ENCODE assay signal across 21 cellular contexts in the genomic region with DNA sequence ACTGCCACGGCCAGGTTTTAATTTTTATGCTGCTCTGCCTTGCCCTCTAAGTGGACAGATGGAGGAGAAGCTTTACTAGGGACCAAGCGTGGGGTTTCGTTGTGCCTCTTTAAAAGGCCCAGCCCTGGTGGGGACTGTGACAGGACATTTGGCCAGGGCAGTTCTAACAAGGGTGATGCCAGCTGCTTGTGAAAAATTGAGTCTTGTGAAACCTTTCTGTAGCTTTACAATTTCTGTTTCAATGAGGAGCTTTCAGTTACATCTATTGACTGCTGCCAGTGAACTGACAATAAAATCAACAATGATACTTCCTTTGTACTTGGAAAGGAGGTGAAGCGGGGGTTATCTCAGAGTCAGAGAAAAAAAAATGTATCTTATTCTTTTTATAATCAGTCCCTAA.
DNase-seq lines count a peak whose midpoint lies in the region; ATAC-seq, FAIRE-seq and TF ChIP-seq lines count a peak whose summit lies in the region.
"Had no signal": no experiment of that assay in that cellular context is flagged by ENCODE, and none has a peak within 500 bp of the region (broad histone marks: within the 10 kb centered on the region; RNA-seq: fewer than 3 reads in every experiment).

No MANE protein-coding gene starts in this region.

- H2BK5ac ChIP-seq in H1 (ENCODE audit: low read depth, low read length): no peak overlapping the region

- peaks cover 2% of the 10 kb centered on the region for H3K27me3 Mint-ChIP-seq in activated T-cell treated with anti-CD3 and anti-CD28 coated beads, Interleukin-2, amount 50 U/mL, for 4 hours (ENCODE audit: low read depth)
- peaks cover 13% of the 10 kb centered on the region for H3K27me3 Mint-ChIP-seq in activated CD4-positive, alpha-beta memory T cell treated with anti-CD3 and anti-CD28 coated beads, Interleukin-2, amount 10 ng/mL, durations not matched to agents 7 days and 5 days

- DNase-seq in H1 (ENCODE audit: low read depth in 1 of 2, low spot score in 2 of 2): no peak
- no peak for DNase-seq in OCI-M1 (lab: John Stamatoyannopoulos, UW)
- no peak for DNase-seq in activated T-cell treated with anti-CD3 and anti-CD28 coated beads, Interleukin-2, amount 50 U/mL, for 4 hours
- DNase-seq in NCI-H524 treated with DMSO at 0.1 percent for 48 hours (lab: John Stamatoyannopoulos, UW): no peak
- DNase-seq in activated CD4-positive, alpha-beta memory T cell treated with anti-CD3 and anti-CD28 coated beads, Interleukin-2, amount 10 ng/mL, durations not matched to agents 7 days and 5 days: no peak
- DNase-seq: HFFc6, IMR-90, Karpas-422, NCI-H1105, NCI-H1694, NCI-H2107, NCI-H446 treated with DMSO at 0.1 percent for 48 hours, NCI-H748 treated with DMSO at 0.1 percent for 48 hours, PC-3, SW 1271 had no signal

- H3K4me2 ChIP-seq in H1 (ENCODE audit: insufficient read depth in 1 of 2, low read depth in 2 of 2, low read length in 2 of 2): no peak overlapping the region

- no peak overlapping the region for H3K4me3 ChIP-seq in H1 (ENCODE audit: extremely low read depth in 1 of 4, insufficient read depth in 2 of 4, low read depth in 3 of 4, low read length in 4 of 4)

- H3K9ac ChIP-seq in H1 (replicated peaks in 1 of 4; ENCODE audit: extremely low read depth in 1 of 4, low read depth in 3 of 4, low read length in 3 of 4): no peak overlapping the region

- TF ChIP-seq RAD21 in H1 (IDR thresholded peaks at IDR 0.05 in 1 of 2, conservative IDR thresholded peaks at IDR 0.05 in 1 of 2; ENCODE audit: low read depth in 2 of 2, low read length in 2 of 2): no peak

- peak; percentile 24 for FAIRE-seq in H1 (lab: Jason Lieb, UNC)
- FAIRE-seq: H54 had no signal

- no peaks in the 10 kb centered on the region for H4K20me1 ChIP-seq in H1 (replicated peaks in 1 of 2; ENCODE audit: control insufficient read depth in 1 of 2, insufficient read depth in 2 of 2, low read length in 2 of 2)

- H4K8ac ChIP-seq in H1 (ENCODE audit: extremely low read depth, insufficient read depth, low read length): no peak overlapping the region

- H3K79me1 ChIP-seq in H1 (ENCODE audit: low read depth, low read length): no peaks in the 10 kb centered on the region

- H3K56ac ChIP-seq in H1 (replicated peaks; ENCODE audit: insufficient read length, low read depth, low read length): no peak overlapping the region

- no peak overlapping the region for H3K14ac ChIP-seq in H1 (ENCODE audit: insufficient read length)

- no peak overlapping the region for H2BK120ac ChIP-seq in H1 (replicated peaks; ENCODE audit: low read depth, low read length)

- CTCF ChIA-PET in H1 (lab: Charles Lee; ENCODE audit: partially characterized antibody): no interaction called here
- CTCF ChIA-PET in activated CD4-positive, alpha-beta memory T cell treated with anti-CD3 and anti-CD28 coated beads, Interleukin-2, amount 10 ng/mL, durations not matched to agents 7 days and 5 days (lab: Charles Lee): no interaction called here

- no peaks in the 10 kb centered on the region for H3K36me3 ChIP-seq in H1 (ENCODE audit: control insufficient read depth in 2 of 4, insufficient read depth in 4 of 4, low read length in 3 of 4)

- WGBS in H1 (ENCODE audit: extremely low coverage in 1 of 2, insufficient coverage in 1 of 2, insufficient read length in 1 of 2, insufficient replicate concordance in 2 of 2, low coverage in 1 of 2, low lambda C conversion rate in 2 of 2, missing lambda C conversion rate in 1 of 2), 2 experiments: 91% methylated on average over 4 of the region's 4 CpGs; no CpG with 5 or more reads in 1 of the 2 experiments

- H3K27ac Mint-ChIP-seq in activated CD4-positive, alpha-beta memory T cell treated with anti-CD3 and anti-CD28 coated beads, Interleukin-2, amount 10 ng/mL, durations not matched to agents 7 days and 5 days: no peak overlapping the region
- H3K27ac Mint-ChIP-seq: HFFc6; T-helper 2 cell treated with Interferon-gamma antibody and Interleukin-4, amounts not matched to agents 5 μg/mL and 100 μg/mL, for 36 hours had no signal

- no peaks in the 10 kb centered on the region for H3K79me2 ChIP-seq in H1 (ENCODE audit: control insufficient read depth in 1 of 2, insufficient read depth in 2 of 2, low read length in 2 of 2)

- no peak overlapping the region for H2BK12ac ChIP-seq in H1 (ENCODE audit: low read depth, low read length)

- H3K4ac ChIP-seq in H1 (replicated peaks; ENCODE audit: insufficient read length, low read depth, low read length): no peak overlapping the region

- H2BK15ac ChIP-seq in H1 (ENCODE audit: low read length): no peak overlapping the region

- H3K23me2 ChIP-seq in H1 (ENCODE audit: low read depth, low read length): no peaks in the 10 kb centered on the region

- no peaks in the 10 kb centered on the region for H3K27me3 ChIP-seq in H1 (replicated peaks in 1 of 4; ENCODE audit: control insufficient read depth in 3 of 4, extremely low read depth in 1 of 4, insufficient read depth in 3 of 4, low read length in 3 of 4)

- no peaks in the 10 kb centered on the region for H3K36me3 Mint-ChIP-seq in activated T-cell treated with anti-CD3 and anti-CD28 coated beads, Interleukin-2, amount 50 U/mL, for 4 hours (ENCODE audit: insufficient read depth)
- no peaks in the 10 kb centered on the region for H3K36me3 Mint-ChIP-seq in activated CD4-positive, alpha-beta memory T cell treated with anti-CD3 and anti-CD28 coated beads, Interleukin-2, amount 10 ng/mL, durations not matched to agents 7 days and 5 days (ENCODE audit: low read depth)

- ATAC-seq in GM18511 (IDR thresholded peaks at IDR 0.05; ENCODE audit: unreplicated experiment) (peak; percentile 44), GM19324 (IDR thresholded peaks at IDR 0.05; ENCODE audit: low FRiP score, unreplicated experiment) (peak; percentile 65), HG03520 (IDR thresholded peaks at IDR 0.05; ENCODE audit: unreplicated experiment) (peak; percentile 62)
- no peak for ATAC-seq in activated T-cell treated with anti-CD3 and anti-CD28 coated beads, Interleukin-2, amount 50 U/mL, for 4 hours
- ATAC-seq: PC-3 had no signal

- H3K23ac ChIP-seq in H1 (ENCODE audit: insufficient read length): no peak overlapping the region

- no peaks in the 10 kb centered on the region for H3K4me1 ChIP-seq in H1 (replicated peaks in 1 of 4; ENCODE audit: control insufficient read depth in 3 of 4, insufficient read depth in 4 of 4, low read length in 3 of 4)

- H3K18ac ChIP-seq in H1 (ENCODE audit: extremely low read depth, low read length): no peak overlapping the region

- no peaks in the 10 kb centered on the region for H3K9me3 Mint-ChIP-seq in activated T-cell treated with anti-CD3 and anti-CD28 coated beads, Interleukin-2, amount 50 U/mL, for 4 hours
- H3K9me3 Mint-ChIP-seq in activated CD4-positive, alpha-beta memory T cell treated with anti-CD3 and anti-CD28 coated beads, Interleukin-2, amount 10 ng/mL, durations not matched to agents 7 days and 5 days: no peaks in the 10 kb centered on the region
- H3K9me3 Mint-ChIP-seq: HFFc6; T-helper 2 cell treated with Interferon-gamma antibody and Interleukin-4, amounts not matched to agents 5 μg/mL and 100 μg/mL, for 36 hours had no signal

- no peaks in the 10 kb centered on the region for H3K9me3 ChIP-seq in H1 (ENCODE audit: insufficient read depth in 2 of 2, low read depth in 1 of 2, low read length in 1 of 2)

- H3K4me3 Mint-ChIP-seq in activated T-cell treated with anti-CD3 and anti-CD28 coated beads, Interleukin-2, amount 50 U/mL, for 4 hours: no peak overlapping the region
- no peak overlapping the region for H3K4me3 Mint-ChIP-seq in activated CD4-positive, alpha-beta memory T cell treated with anti-CD3 and anti-CD28 coated beads, Interleukin-2, amount 10 ng/mL, durations not matched to agents 7 days and 5 days
- H3K4me3 Mint-ChIP-seq: HFFc6; T-helper 2 cell treated with Interferon-gamma antibody and Interleukin-4, amounts not matched to agents 5 μg/mL and 100 μg/mL, for 36 hours had no signal

- no peaks in the 10 kb centered on the region for H3K4me1 Mint-ChIP-seq in activated T-cell treated with anti-CD3 and anti-CD28 coated beads, Interleukin-2, amount 50 U/mL, for 4 hours (ENCODE audit: low read depth)
- no peaks in the 10 kb centered on the region for H3K4me1 Mint-ChIP-seq in activated CD4-positive, alpha-beta memory T cell treated with anti-CD3 and anti-CD28 coated beads, Interleukin-2, amount 10 ng/mL, durations not matched to agents 7 days and 5 days

- TF ChIP-seq CTCF in H1 (IDR thresholded peaks at IDR 0.05; ENCODE audit: control extremely low read depth in 1 of 3, insufficient read depth in 1 of 3, low read depth in 1 of 3, low read length in 3 of 3): no peak

- no peak overlapping the region for H2BK20ac ChIP-seq in H1 (ENCODE audit: low read length)

- H2AK5ac ChIP-seq in H1 (ENCODE audit: low read depth, low read length): no peak overlapping the region

- H3K27ac ChIP-seq in H1 (ENCODE audit: low read depth, low read length): no peak overlapping the region
- H3K27ac ChIP-seq: C4-2B had no signal

- TF ChIP-seq POLR2A in H1 (IDR thresholded peaks at IDR 0.05; ENCODE audit: control extremely low read depth in 1 of 2, low read depth in 2 of 2, low read length in 2 of 2): no peak

- no peak overlapping the region for H2AFZ ChIP-seq in H1 (ENCODE audit: low read length)

- POLR2A ChIA-PET in H1 (lab: Charles Lee; ENCODE audit: partially characterized antibody): no interaction called here
- POLR2A ChIA-PET in activated CD4-positive, alpha-beta memory T cell treated with anti-CD3 and anti-CD28 coated beads, Interleukin-2, amount 10 ng/mL, durations not matched to agents 7 days and 5 days (lab: Charles Lee): no interaction called here

- TF ChIP-seq EP300 in H1 (IDR thresholded peaks at IDR 0.05; ENCODE audit: borderline replicate concordance in 1 of 2, low read depth in 2 of 2, low read length in 2 of 2): no peak

- no peak overlapping the region for H4K91ac ChIP-seq in H1 (replicated peaks; ENCODE audit: insufficient read length, low read length)

- H4K5ac ChIP-seq in H1 (ENCODE audit: insufficient read length, low read depth, low read length): no peak overlapping the region

TF ChIP-seq in H1, 55 proteins besides CTCF, POLR2A, EP300 and RAD21 (continues in another document):
- TF ChIP-seq TAF1 (IDR thresholded peaks at IDR 0.05; ENCODE audit: low read depth, low read length) (no peak), EZH2 (IDR thresholded peaks at IDR 0.05; ENCODE audit: low read depth, low read length, severe bottlenecking) (no peak), NRF1 (IDR thresholded peaks at IDR 0.05; ENCODE audit: low read depth, low read length) (no peak), SIX5 (IDR thresholded peaks at IDR 0.05; ENCODE audit: low read depth, low read length) (no peak), KDM5A (IDR thresholded peaks at IDR 0.05; ENCODE audit: low read length) (no peak), KDM1A (IDR thresholded peaks at IDR 0.05; ENCODE audit: borderline replicate concordance, low read length) (no peak)
- TF ChIP-seq, protein P1, sequence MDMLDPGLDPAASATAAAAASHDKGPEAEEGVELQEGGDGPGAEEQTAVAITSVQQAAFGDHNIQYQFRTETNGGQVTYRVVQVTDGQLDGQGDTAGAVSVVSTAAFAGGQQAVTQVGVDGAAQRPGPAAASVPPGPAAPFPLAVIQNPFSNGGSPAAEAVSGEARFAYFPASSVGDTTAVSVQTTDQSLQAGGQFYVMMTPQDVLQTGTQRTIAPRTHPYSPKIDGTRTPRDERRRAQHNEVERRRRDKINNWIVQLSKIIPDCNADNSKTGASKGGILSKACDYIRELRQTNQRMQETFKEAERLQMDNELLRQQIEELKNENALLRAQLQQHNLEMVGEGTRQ (IDR thresholded peaks at IDR 0.05; ENCODE audit: low read length): no peak

Comparison
In these comparisons a context has a peak if more than half of its experiments do, and no peak if none do; other contexts are left out.
1. ATAC-seq: peak in GM18511 (single experiment), GM19324 (single experiment) and HG03520 (single experiment); none in activated T-cell treated with anti-CD3 and anti-CD28 coated beads, Interleukin-2, amount 50 U/mL, for 4 hours (0 of 2).